In the genomic region with DNA sequence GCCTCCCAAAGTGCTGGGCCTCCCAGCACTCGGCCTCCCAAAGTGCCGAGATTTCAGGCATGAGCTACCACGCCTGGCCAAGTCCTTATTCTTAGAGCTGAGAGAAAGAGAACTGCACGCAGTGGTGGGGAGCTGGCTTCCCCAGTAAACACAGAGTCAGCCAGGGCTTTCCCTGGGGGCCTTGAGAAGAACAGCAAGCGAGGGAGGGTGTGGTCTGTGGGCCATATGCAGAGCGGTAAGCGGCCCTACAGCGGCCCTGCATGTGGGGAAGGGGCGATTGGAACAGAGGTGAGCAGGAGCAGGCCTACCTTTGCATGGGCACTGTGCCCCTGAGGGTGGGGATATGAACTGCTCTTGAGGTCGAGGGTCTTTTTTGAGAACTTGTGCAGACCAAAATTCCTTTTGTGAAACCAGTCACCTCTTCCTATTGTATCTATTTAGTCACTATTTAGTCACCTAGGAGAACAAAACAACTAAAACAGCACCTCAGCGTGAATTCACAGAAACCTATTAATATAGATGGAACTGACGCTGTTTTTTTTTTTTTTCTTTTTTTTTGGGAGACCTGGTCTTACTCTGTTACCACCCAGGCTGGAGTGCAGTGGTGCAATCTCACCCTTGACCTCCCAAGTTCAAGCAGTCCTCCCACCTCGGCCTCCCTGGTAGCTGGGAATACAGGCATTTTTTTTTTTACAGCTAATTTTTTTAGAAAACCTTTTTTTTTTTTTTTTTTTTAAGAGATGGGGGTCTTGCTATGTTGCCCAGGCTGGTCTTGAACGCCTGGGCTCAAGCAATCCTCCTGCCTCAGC, we compare ENCODE assay signal across 9 cellular contexts. TPM values are rescaled to one million over a fixed set of nuclear protein-coding genes. Genes with fewer than 3 reads are reported as not detected.
DNase-seq lines count a peak whose midpoint lies in the region; ATAC-seq and TF ChIP-seq lines count a peak whose summit lies in the region.
"Had no signal": no experiment of that assay in that cellular context is flagged by ENCODE, and none has a peak within 500 bp of the region (broad histone marks: within the 10 kb centered on the region; RNA-seq: fewer than 3 reads in every experiment).

No MANE protein-coding gene starts in this region.

- H3K27ac ChIP-seq in testis = peak overlapping the region; percentile 57 to 76

- no peaks in the 10 kb centered on the region for H3K9me3 ChIP-seq in testis

- peak in 1 of 3 experiments; percentile 32 for TF ChIP-seq CTCF in testis (IDR thresholded peaks at IDR 0.05)

- no peaks in the 10 kb centered on the region for H3K27me3 ChIP-seq in testis

- H3K9me3 Mint-ChIP-seq in activated naive CD4-positive, alpha-beta T cell treated with anti-CD3 and anti-CD28 coated beads, Interleukin-2, amount 50 U/mL, for 72 hours = peaks cover 0 to 7% of the 10 kb centered on the region in 2 donors

- TF ChIP-seq POLR2A in testis (IDR thresholded peaks at IDR 0.05) = no peak

- intact Hi-C loops in testis (cut with DNase I; ENCODE audit: low total_unique reads) = loop anchor here (5.0 kb wide), 1 partner anchor 48 kb away; the partner anchor contains the start of gene TSPAN14

- no peaks in the 10 kb centered on the region for H3K36me3 ChIP-seq in testis (ENCODE audit: low read depth, missing control alignments)

- H3K36me3 Mint-ChIP-seq in activated naive CD4-positive, alpha-beta T cell treated with anti-CD3 and anti-CD28 coated beads, Interleukin-2, amount 50 U/mL, for 72 hours = peaks cover 0 to 28% of the 10 kb centered on the region in 2 donors

- no peak overlapping the region for H3K4me3 ChIP-seq in testis

- peak; percentile 48 for ATAC-seq in GM19328 (IDR thresholded peaks at IDR 0.05; ENCODE audit: unreplicated experiment)
- peak; percentile 46 for ATAC-seq in HG03095 (IDR thresholded peaks at IDR 0.05; ENCODE audit: unreplicated experiment)
- ATAC-seq in activated naive CD4-positive, alpha-beta T cell treated with anti-CD3 and anti-CD28 coated beads, Interleukin-2, amount 50 U/mL, for 72 hours = peak; percentile 11 to 57

- DNase-seq in activated naive CD4-positive, alpha-beta T cell treated with anti-CD3 and anti-CD28 coated beads, Interleukin-2, amount 50 U/mL, for 72 hours (ENCODE audit: low spot score in 2 of 2) = peak in 1 of 2 donors; percentile 53
- DNase-seq in islet precursor cell (peak; percentile 57), testis (peak; percentile 85), NCI-H526 treated with DMSO at 0.1 percent for 48 hours (lab: John Stamatoyannopoulos, UW) (no peak), NCI-H1694 (lab: John Stamatoyannopoulos, UW) (no peak), NCI-H2029 (lab: John Stamatoyannopoulos, UW) (no peak)
- DNase-seq: IMR-90 had no signal

- 60 to 64% methylated on average over 12 to 14 of the region's 14 CpGs for WGBS in testis, 2 donors

- H3K4me1 ChIP-seq in testis = peaks cover 76% of the 10 kb centered on the region

- H3K27ac Mint-ChIP-seq in activated naive CD4-positive, alpha-beta T cell treated with anti-CD3 and anti-CD28 coated beads, Interleukin-2, amount 50 U/mL, for 72 hours = peak overlapping the region; percentile 87 to 96

RNA-seq across cellular contexts. Expression of gene SH2D4B, which starts 36.9 kb away (rescaled TPM):
- under 1 TPM in 1 of 2 donors, not detected in 1; 0.14 TPM for total RNA-seq in activated naive CD4-positive, alpha-beta T cell treated with anti-CD3 and anti-CD28 coated beads, Interleukin-2, amount 50 U/mL, for 72 hours
- 1 to 10 TPM in 1 of 2 donors, under 1 TPM in 1; 0.55 to 1.1 TPM for total RNA-seq in testis
- polyA plus RNA-seq in testis (ENCODE audit: insufficient read depth, low read depth, low replicate concordance) = 0.22 TPM
- total RNA-seq: IMR-90 had no signal
- polyA plus RNA-seq: IMR-90 had no signal

RNA-seq across cellular contexts. Expression of gene TSPAN14, which starts 46.7 kb away (rescaled TPM):
- 10 to 100 TPM; 30.7 to 53.6 TPM for total RNA-seq in activated naive CD4-positive, alpha-beta T cell treated with anti-CD3 and anti-CD28 coated beads, Interleukin-2, amount 50 U/mL, for 72 hours
- total RNA-seq in testis = 10 to 100 TPM; 61.4 to 64.6 TPM
- polyA plus RNA-seq in testis (ENCODE audit: insufficient read depth, low read depth, low replicate concordance) = 59.1 TPM

Comparison
In these comparisons a context has a peak if more than half of its experiments do, and no peak if none do; other contexts are left out.
1. DNase-seq: peak in islet precursor cell (single experiment) and testis (single experiment); none in NCI-H526 treated with DMSO at 0.1 percent for 48 hours (single experiment), NCI-H1694 (single experiment) and NCI-H2029 (single experiment).
2. Peak in every context shown above with its lines, with median percentiles within 50 percentile points of each other: ATAC-seq.